Comparison of ENCODE assay signal across 25 cellular contexts in the genomic region with DNA sequence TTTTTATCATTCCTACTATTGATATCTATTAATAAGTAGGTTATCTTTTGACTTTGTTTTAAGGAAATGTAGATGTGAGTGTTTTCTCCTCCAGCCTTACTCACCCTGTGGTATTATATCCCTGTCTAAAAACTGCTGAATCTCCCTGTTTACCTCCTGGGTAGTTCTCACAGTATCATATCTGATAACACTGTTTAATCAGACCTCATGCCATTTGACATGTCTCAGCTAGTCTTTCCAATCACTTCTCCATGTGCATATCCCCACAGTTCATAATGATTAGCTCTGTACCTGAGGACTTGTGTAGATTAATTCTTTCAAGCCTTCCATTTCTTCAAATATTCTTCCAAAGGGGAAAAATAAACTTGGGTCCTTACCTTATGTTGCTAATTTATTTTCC. TPM values are rescaled to one million over a fixed set of nuclear protein-coding genes. Genes with fewer than 3 reads are reported as not detected.
"Had no signal": no experiment of that assay in that cellular context is flagged by ENCODE, and none has a peak within 500 bp of the region (broad histone marks: within the 10 kb centered on the region; RNA-seq: fewer than 3 reads in every experiment).

No MANE protein-coding gene starts in this region.

- H3K4me1 ChIP-seq: tibial nerve had no signal

- H3K4me3 Mint-ChIP-seq: activated B cell treated with CpG ODN at 0.5 μM for 24 hours; activated CD8-positive, alpha-beta T cell treated with anti-CD3 and anti-CD28 coated beads, Interleukin-2, amount 10 ng/mL, durations not matched to agents 7 days and 5 days; activated naive CD8-positive, alpha-beta T cell treated with anti-CD3 and anti-CD28 coated beads, Interleukin-2, amount 10 ng/mL, durations not matched to agents 7 days and 5 days; activated T-cell treated with anti-CD3 and anti-CD28 coated beads, Interleukin-2, amount 50 U/mL, for 24 hours; T-cell had no signal

- H3K9me3 Mint-ChIP-seq: activated B cell treated with CpG ODN at 0.5 μM for 24 hours; activated naive CD8-positive, alpha-beta T cell treated with anti-CD3 and anti-CD28 coated beads, Interleukin-2, amount 10 ng/mL, durations not matched to agents 7 days and 5 days; activated T-cell treated with anti-CD3 and anti-CD28 coated beads, Interleukin-2, amount 50 U/mL, for 24 hours; activated T-helper 2 cell treated with anti-CD3 and anti-CD28 coated beads, Interferon-gamma antibody, Interleukin-2, Interleukin-4, amounts not matched to agents 10 μg/mL and 5 μg/mL and 100 μg/mL, durations not matched to agents 14 hours and 24 hours and 36 hours; T-cell had no signal

- H3K27me3 ChIP-seq: body of pancreas, right atrium auricular region had no signal

- H3K9me3 ChIP-seq: body of pancreas, heart right ventricle, prostate gland, right atrium auricular region, tibial nerve had no signal

- H3K36me3 ChIP-seq: heart right ventricle, prostate gland, right atrium auricular region, tibial nerve had no signal

- H3K4me1 Mint-ChIP-seq: activated B cell treated with CpG ODN at 0.5 μM for 24 hours; activated naive CD8-positive, alpha-beta T cell treated with anti-CD3 and anti-CD28 coated beads, Interleukin-2, amount 10 ng/mL, durations not matched to agents 7 days and 5 days; T-cell had no signal

- H3K27ac Mint-ChIP-seq: activated B cell treated with CpG ODN at 0.5 μM for 24 hours; activated CD8-positive, alpha-beta T cell treated with anti-CD3 and anti-CD28 coated beads, Interleukin-2, amount 10 ng/mL, durations not matched to agents 7 days and 5 days; activated naive CD8-positive, alpha-beta T cell treated with anti-CD3 and anti-CD28 coated beads, Interleukin-2, amount 10 ng/mL, durations not matched to agents 7 days and 5 days; activated T-cell treated with anti-CD3 and anti-CD28 coated beads, Interleukin-2, amount 50 U/mL, for 24 hours; activated T-helper 2 cell treated with anti-CD3 and anti-CD28 coated beads, Interferon-gamma antibody, Interleukin-2, Interleukin-4, amounts not matched to agents 10 μg/mL and 5 μg/mL and 100 μg/mL, durations not matched to agents 14 hours and 24 hours and 36 hours; T-cell had no signal

- ATAC-seq: activated CD8-positive, alpha-beta T cell treated with anti-CD3 and anti-CD28 coated beads, Interleukin-2, amount 10 ng/mL, durations not matched to agents 7 days and 5 days; body of pancreas; esophagus mucosa; heart right ventricle; left cardiac atrium; T-cell had no signal

- H3K36me3 Mint-ChIP-seq: activated naive CD8-positive, alpha-beta T cell treated with anti-CD3 and anti-CD28 coated beads, Interleukin-2, amount 10 ng/mL, durations not matched to agents 7 days and 5 days; T-cell had no signal

- DNase-seq: activated B cell treated with CpG ODN at 0.5 μM for 24 hours; activated CD4-positive, alpha-beta T cell treated with anti-CD3 and anti-CD28 coated beads for 48 hours; activated CD8-positive, alpha-beta T cell treated with anti-CD3 and anti-CD28 coated beads, Interleukin-2, amount 10 ng/mL, durations not matched to agents 7 days and 5 days; activated naive CD4-positive, alpha-beta T cell treated with Interleukin-2 at 50 U/mL for 16 hours; activated naive CD8-positive, alpha-beta T cell treated with anti-CD3 and anti-CD28 coated beads, Interleukin-2, amount 10 ng/mL, durations not matched to agents 7 days and 5 days; activated T-cell treated with anti-CD3 and anti-CD28 coated beads, Interleukin-2, amount 50 U/mL, for 24 hours; body of pancreas; cortex of kidney; heart right ventricle; left cardiac atrium; midbrain; stimulated activated CD4-positive, alpha-beta T cell treated with anti-CD3 and anti-CD28 coated beads, Interleukin-2, amount 100 ng/mL, for 24 hours; stimulated activated naive CD4-positive, alpha-beta T cell treated with Interleukin-2 at 50 U/mL for 16 hours; T-cell had no signal

- H3K4me3 ChIP-seq: body of pancreas, heart right ventricle, lung, prostate gland, right atrium auricular region, tibial nerve had no signal

- H3K27ac ChIP-seq: body of pancreas, heart right ventricle, right atrium auricular region, tibial nerve had no signal

- FAIRE-seq: urothelium cell line had no signal

RNA-seq across cellular contexts. Expression of a gene that starts 30.7 kb away (rescaled TPM):
- total RNA-seq: activated B cell treated with CpG ODN at 0.5 μM for 24 hours; activated CD8-positive, alpha-beta T cell treated with anti-CD3 and anti-CD28 coated beads, Interleukin-2, amount 10 ng/mL, durations not matched to agents 7 days and 5 days; activated naive CD8-positive, alpha-beta T cell treated with anti-CD3 and anti-CD28 coated beads, Interleukin-2, amount 10 ng/mL, durations not matched to agents 7 days and 5 days; activated T-helper 2 cell treated with anti-CD3 and anti-CD28 coated beads, Interferon-gamma antibody, Interleukin-2, Interleukin-4, amounts not matched to agents 10 μg/mL and 5 μg/mL and 100 μg/mL, durations not matched to agents 14 hours and 24 hours and 36 hours; myocyte; osteoblast had no signal
- polyA plus RNA-seq: neural cell had no signal

RNA-seq across cellular contexts. Expression of a gene that starts 30.9 kb away (rescaled TPM):
- total RNA-seq: activated B cell treated with CpG ODN at 0.5 μM for 24 hours; activated CD8-positive, alpha-beta T cell treated with anti-CD3 and anti-CD28 coated beads, Interleukin-2, amount 10 ng/mL, durations not matched to agents 7 days and 5 days; activated naive CD8-positive, alpha-beta T cell treated with anti-CD3 and anti-CD28 coated beads, Interleukin-2, amount 10 ng/mL, durations not matched to agents 7 days and 5 days; activated T-helper 2 cell treated with anti-CD3 and anti-CD28 coated beads, Interferon-gamma antibody, Interleukin-2, Interleukin-4, amounts not matched to agents 10 μg/mL and 5 μg/mL and 100 μg/mL, durations not matched to agents 14 hours and 24 hours and 36 hours; body of pancreas; heart right ventricle; left cardiac atrium; myocyte; osteoblast; prostate gland; right atrium auricular region; skeletal muscle tissue; T-cell; tibial nerve had no signal
- polyA plus RNA-seq: heart right ventricle, neural cell had no signal

RNA-seq across cellular contexts. Expression of a gene that starts 46.5 kb away (rescaled TPM):
- total RNA-seq: activated CD8-positive, alpha-beta T cell treated with anti-CD3 and anti-CD28 coated beads, Interleukin-2, amount 10 ng/mL, durations not matched to agents 7 days and 5 days; body of pancreas; myocyte; skeletal muscle tissue had no signal
- polyA plus RNA-seq: neural cell had no signal

RNA-seq across cellular contexts. Expression of a gene that starts 46.6 kb away (rescaled TPM):
- total RNA-seq: activated CD8-positive, alpha-beta T cell treated with anti-CD3 and anti-CD28 coated beads, Interleukin-2, amount 10 ng/mL, durations not matched to agents 7 days and 5 days; activated naive CD8-positive, alpha-beta T cell treated with anti-CD3 and anti-CD28 coated beads, Interleukin-2, amount 10 ng/mL, durations not matched to agents 7 days and 5 days; myocyte had no signal
- polyA plus RNA-seq: neural cell had no signal
